ENCODE assay signal across 8 cellular contexts in genomic region chr16:71894229-71894920, GRCh38. TPM values are rescaled to one million over a fixed set of nuclear protein-coding genes. Genes with fewer than 3 reads are reported as not detected.
DNase-seq lines count a peak whose midpoint lies in the region; ATAC-seq and TF ChIP-seq lines count a peak whose summit lies in the region.

No MANE protein-coding gene starts in this region.

- TF ChIP-seq CTCF in AG04450 (IDR thresholded peaks at IDR 0.05; ENCODE audit: low read depth, low read length) (peak; percentile 14; the same call in 1 of the 2 replicates), GM13977 (IDR thresholded peaks at IDR 0.05; ENCODE audit: extremely low read depth, insufficient read depth, missing control alignments) (peak; percentile 39)

- DNase-seq in AG04450 (ENCODE audit: low read depth, low spot score) (no peak), GM13977 (ENCODE audit: low spot score) (no peak), OCI-M1 (lab: John Stamatoyannopoulos, UW) (peak; percentile 80), Right ventricle myocardium inferior (ENCODE audit: missing footprints) (peak; percentile 77), occipital lobe (lab: John Stamatoyannopoulos, UW) (peak; percentile 37)
- peak; percentile 22 for DNase-seq in activated naive CD4-positive, alpha-beta T cell treated with anti-CD3 and anti-CD28 coated beads, Interleukin-2, amount 50 U/mL, for 16 hours

- intact Hi-C loops in Right ventricle myocardium inferior (cut with DNase I) = no loop called here

- POLR2A ChIA-PET in AG04450 (lab: Yijun Ruan, JAX) = interaction anchor here (0.6 to 2.8 kb wide), 6 partner anchors 11 to 86 kb away, joined by 3 to 18 read pairs (median 4); partner anchors contain the start of genes AP1G1 and ZNF821

- peak overlapping the region; percentile 98 for H3K27ac ChIP-seq in AG04450 (ENCODE audit: low read depth, low read length)

- peak overlapping the region; percentile 91 for H3K4me3 ChIP-seq in AG04450 (ENCODE audit: low read depth, low read length)

- ATAC-seq in HG03135 (IDR thresholded peaks at IDR 0.05; ENCODE audit: unreplicated experiment) = peak; percentile 22
- ATAC-seq in Right ventricle myocardium inferior = peak; percentile 0
- no peak for ATAC-seq in GM19351 (IDR thresholded peaks at IDR 0.05; ENCODE audit: unreplicated experiment)

- H3K9me3 ChIP-seq in AG04450 (ENCODE audit: control insufficient read depth, insufficient read depth, low read length) = no peaks in the 10 kb centered on the region; the same call in 1 of the 2 replicates

- in situ Hi-C loops in GM13977 (cut with MboI; ENCODE audit: low pct_unique_long_range_greater_than_20kb, low sequenced_read_pairs, unreplicated experiment) = no loop called here

- H3K27me3 ChIP-seq in AG04450 (ENCODE audit: control insufficient read depth, insufficient read depth, low read length) = no peaks in the 10 kb centered on the region

- CTCF ChIA-PET in AG04450 (lab: Charles Lee) = interaction anchor here (0.5 to 1.7 kb wide), 6 partner anchors 9 to 247 kb away, joined by 3 to 10 read pairs (median 4); no protein-coding TSS in a partner anchor

RNA-seq across cellular contexts. Expression of gene IST1, which starts 1.0 kb away (rescaled TPM):
- polyA plus RNA-seq in AG04450 (2011; rRNA removed) = 225 and 260 TPM in 2 replicates
- 193 and 205 TPM in 2 replicates for polyA minus RNA-seq in AG04450 (2011; rRNA and poly(A)+ RNA removed)
- total RNA-seq in Right ventricle myocardium inferior = 114 TPM
- total RNA-seq in occipital lobe = 122 TPM

RNA-seq across cellular contexts. Expression of gene ZNF821, which starts 10.4 kb away (rescaled TPM):
- polyA plus RNA-seq in AG04450 (2011; rRNA removed) = 6.3 and 6.5 TPM in 2 replicates
- polyA minus RNA-seq in AG04450 (2011; rRNA and poly(A)+ RNA removed) = 3.4 and 5.0 TPM in 2 replicates
- total RNA-seq in Right ventricle myocardium inferior = 2.5 TPM
- 35.1 TPM for total RNA-seq in occipital lobe

RNA-seq across cellular contexts. Expression of gene ATXN1L, which starts 48.6 kb away (rescaled TPM):
- 11.3 and 13.7 TPM in 2 replicates for polyA plus RNA-seq in AG04450 (2011; rRNA removed)
- polyA minus RNA-seq in AG04450 (2011; rRNA and poly(A)+ RNA removed) = 14.1 and 14.9 TPM in 2 replicates
- 13.4 TPM for total RNA-seq in Right ventricle myocardium inferior
- 10.5 TPM for total RNA-seq in occipital lobe

Comparison
In these comparisons a context has a peak if more than half of its experiments do, and no peak if none do; other contexts are left out.
1. DNase-seq: peak in OCI-M1 (single experiment), activated naive CD4-positive, alpha-beta T cell treated with anti-CD3 and anti-CD28 coated beads, Interleukin-2, amount 50 U/mL, for 16 hours (single experiment), Right ventricle myocardium inferior (single experiment) and occipital lobe (single experiment); none in AG04450 (single experiment) and GM13977 (single experiment).
2. RNA of gene ZNF821, which starts 10.4 kb away (total RNA-seq): 35.1 TPM in occipital lobe (single experiment); 2.5 TPM in Right ventricle myocardium inferior (single experiment); every median in the first group is over 10 times any median in the second.